ENCODE assay signal across 15 cellular contexts in the genomic region with DNA sequence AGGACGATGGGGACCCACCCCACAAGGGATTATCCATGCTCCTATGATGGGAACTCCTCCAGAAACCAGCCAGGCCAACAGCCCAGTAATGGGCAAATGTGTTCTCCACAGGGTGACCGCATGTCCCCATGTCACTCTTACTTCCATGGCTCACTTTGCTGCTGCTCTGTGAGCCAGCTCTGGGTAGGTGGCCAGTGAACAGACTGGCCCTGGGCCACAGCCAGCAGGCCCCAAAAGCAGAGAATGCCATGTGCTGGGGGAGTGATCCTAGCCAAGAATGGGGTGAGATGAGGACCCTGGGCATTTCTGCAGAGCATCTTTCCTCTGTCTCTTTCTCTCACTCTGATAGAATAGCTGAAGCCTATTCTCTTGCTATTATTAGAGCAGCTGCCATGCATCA.
DNase-seq lines count a peak whose midpoint lies in the region; ATAC-seq and TF ChIP-seq lines count a peak whose summit lies in the region.
"Had no signal": no experiment of that assay in that cellular context is flagged by ENCODE, and none has a peak within 500 bp of the region (broad histone marks: within the 10 kb centered on the region; RNA-seq: fewer than 3 reads in every experiment).

No MANE protein-coding gene starts in this region.

- peak; percentile 79 for DNase-seq in cerebellar cortex (ENCODE audit: low spot score)
- peak; percentile 27 for DNase-seq in ecto neural progenitor cell (ENCODE audit: low spot score)
- DNase-seq in psoas muscle: peak in 1 of 2 donors; percentile 16
- DNase-seq in NCI-H187 treated with DMSO at 0.1 percent for 48 hours (lab: John Stamatoyannopoulos, UW): no peak
- DNase-seq in effector memory CD4-positive, alpha-beta T cell: no peak
- DNase-seq: ACHN; Caco-2; CD4-positive, alpha-beta T cell; DMS153; DMS79; GF-D8; H9; IMR-90 had no signal

- no peak overlapping the region for H3K27ac ChIP-seq in psoas muscle
- H3K27ac ChIP-seq in effector memory CD4-positive, alpha-beta T cell (ENCODE audit: insufficient read depth, low read length, poor library complexity, severe bottlenecking): no peak overlapping the region
- H3K27ac ChIP-seq: C4-2B had no signal

- no peaks in the 10 kb centered on the region for H3K36me3 ChIP-seq in psoas muscle (ENCODE audit: insufficient read depth in 1 of 2, low read depth in 1 of 2)
- no peaks in the 10 kb centered on the region for H3K36me3 ChIP-seq in effector memory CD4-positive, alpha-beta T cell (ENCODE audit: control insufficient read depth, insufficient read depth, low read length)

- ATAC-seq in psoas muscle: peak; percentile 51 to 84 (median 76)
- ATAC-seq in GM18502 (IDR thresholded peaks at IDR 0.05; ENCODE audit: poor library complexity, unreplicated experiment): no peak

- intact Hi-C loops in psoas muscle (cut with DNase I): no loop called here

- no peak overlapping the region for H3K4me3 ChIP-seq in psoas muscle
- H3K4me3 ChIP-seq in effector memory CD4-positive, alpha-beta T cell (ENCODE audit: insufficient read depth, low read depth, low read length, poor library complexity, severe bottlenecking): no peak overlapping the region

- WGBS in psoas muscle, 3 donors: 14 to 25% (median 19%) methylated on average over 2 of the region's 2 CpGs

- H3K27me3 ChIP-seq in psoas muscle (ENCODE audit: insufficient read depth in 3 of 3, low read length in 2 of 3): no peaks in the 10 kb centered on the region
- H3K27me3 ChIP-seq in effector memory CD4-positive, alpha-beta T cell (replicated peaks; ENCODE audit: control insufficient read depth, insufficient read depth, low read length, poor library complexity, severe bottlenecking): no peaks in the 10 kb centered on the region

- H3K4me1 ChIP-seq in psoas muscle: peaks cover 13% of the 10 kb centered on the region
- H3K4me1 ChIP-seq in effector memory CD4-positive, alpha-beta T cell (ENCODE audit: control insufficient read depth, insufficient read depth, low read length, poor library complexity, severe bottlenecking): no peaks in the 10 kb centered on the region
- H3K4me1 ChIP-seq: Caco-2 had no signal

- no peaks in the 10 kb centered on the region for H3K9me3 ChIP-seq in psoas muscle
- no peaks in the 10 kb centered on the region for H3K9me3 ChIP-seq in effector memory CD4-positive, alpha-beta T cell (ENCODE audit: control insufficient read depth, low read length)
- H3K9me3 ChIP-seq: Caco-2 had no signal

- TF ChIP-seq CTCF in psoas muscle (IDR thresholded peaks at IDR 0.05): no peak

Comparison
In these comparisons a context has a peak if more than half of its experiments do, and no peak if none do; other contexts are left out.
1. DNase-seq: peak in cerebellar cortex (single experiment) and ecto neural progenitor cell (single experiment); none in NCI-H187 treated with DMSO at 0.1 percent for 48 hours (single experiment) and effector memory CD4-positive, alpha-beta T cell (0 of 3).